ENCODE assay signal across 8 cellular contexts in the genomic region with DNA sequence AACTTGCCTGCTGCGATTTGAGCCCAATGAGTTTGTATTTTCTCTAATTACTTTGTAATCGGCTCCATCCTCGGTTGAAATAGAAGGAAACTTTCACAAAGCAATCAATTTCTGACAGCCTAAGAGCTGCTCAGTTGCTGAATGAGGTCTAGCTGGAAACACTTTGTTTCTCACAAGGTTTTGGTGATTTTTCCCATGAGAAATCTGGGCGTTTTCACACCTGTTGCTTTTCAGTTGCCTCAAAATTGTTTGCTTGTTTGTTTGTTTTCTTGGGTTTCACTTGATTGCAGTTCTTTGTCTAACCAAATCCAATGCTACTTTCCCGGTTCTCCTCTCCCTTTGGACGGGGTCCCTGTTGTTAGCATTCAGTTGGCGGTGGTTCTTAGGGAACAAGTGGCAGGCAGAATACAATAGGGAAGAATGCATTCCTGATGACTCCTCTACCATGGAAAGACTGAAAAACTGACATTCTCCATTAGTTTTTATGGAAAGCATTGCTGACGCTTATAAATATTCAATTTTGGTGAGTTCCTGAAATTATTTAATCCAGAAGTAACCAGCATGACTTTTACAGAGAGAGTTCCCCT.
DNase-seq lines count a peak whose midpoint lies in the region; ATAC-seq and TF ChIP-seq lines count a peak whose summit lies in the region.

No MANE protein-coding gene starts in this region.

- H3K27ac ChIP-seq in ascending aorta: peak overlapping the region; percentile 70 to 81
- H3K27ac ChIP-seq in iPS-18a (ENCODE audit: low read length): no peak overlapping the region
- H3K27ac ChIP-seq in gastrocnemius medialis: peak overlapping the region; percentile 77 to 89 (median 82)

- H3K36me3 ChIP-seq in HAP-1 (replicated peaks) (no peaks in the 10 kb centered on the region), ascending aorta (no peaks in the 10 kb centered on the region), iPS-18a (ENCODE audit: control insufficient read depth, low read depth, low read length) (no peaks in the 10 kb centered on the region), gastrocnemius medialis (no peaks in the 10 kb centered on the region)

- H3K9me3 ChIP-seq in HAP-1: no peaks in the 10 kb centered on the region
- no peaks in the 10 kb centered on the region for H3K9me3 ChIP-seq in ascending aorta
- no peaks in the 10 kb centered on the region for H3K9me3 ChIP-seq in iPS-18a (ENCODE audit: control insufficient read depth, low read depth, low read length)
- H3K9me3 ChIP-seq in gastrocnemius medialis: no peaks in the 10 kb centered on the region

- H3K4me1 ChIP-seq in HAP-1 (peaks cover 35% of the 10 kb centered on the region), ascending aorta (peaks cover 4 to 30% of the 10 kb centered on the region in 2 donors), iPS-18a (ENCODE audit: control insufficient read depth, low read depth, low read length) (peaks cover 27% of the 10 kb centered on the region), gastrocnemius medialis (peaks cover 39 to 56% of the 10 kb centered on the region in 2 donors)

- ATAC-seq in gastrocnemius medialis: no peak
- no peak for ATAC-seq in HG03097 (IDR thresholded peaks at IDR 0.05; ENCODE audit: low FRiP score, unreplicated experiment)
- no peak for ATAC-seq in GM21515 (IDR thresholded peaks at IDR 0.05; ENCODE audit: unreplicated experiment)

- in situ Hi-C loops in HAP-1 (cut with MboI; ENCODE audit: low sequenced_read_pairs): no loop called here
- in situ Hi-C loops in gastrocnemius medialis (cut with MboI; ENCODE audit: low sequenced_read_pairs in 4 of 4): no loop called here

- no peaks in the 10 kb centered on the region for H3K27me3 ChIP-seq in HAP-1 (ENCODE audit: low read depth)
- H3K27me3 ChIP-seq in ascending aorta: no peaks in the 10 kb centered on the region
- peaks cover 17% of the 10 kb centered on the region for H3K27me3 ChIP-seq in iPS-18a (ENCODE audit: control insufficient read depth, insufficient read depth, low read length)
- H3K27me3 ChIP-seq in gastrocnemius medialis: no peaks in the 10 kb centered on the region

- peak overlapping the region; percentile 45 for H3K4me3 ChIP-seq in HAP-1
- H3K4me3 ChIP-seq in ascending aorta: peak overlapping the region; percentile 69 to 72
- H3K4me3 ChIP-seq in iPS-18a (ENCODE audit: low read length): peak overlapping the region; percentile 77
- H3K4me3 ChIP-seq in gastrocnemius medialis: peak overlapping the region; percentile 78 to 86 (median 79)

- no peak for TF ChIP-seq POLR2A in gastrocnemius medialis (IDR thresholded peaks at IDR 0.05)

- H3K9ac ChIP-seq in iPS-18a (ENCODE audit: low read length): peak overlapping the region; percentile 57

- DNase-seq in HAP-1 (ENCODE audit: low spot score in 2 of 2) (peak; percentile 29 to 54), ascending aorta (ENCODE audit: low spot score in 2 of 2) (no peak), gastrocnemius medialis (no peak), HuH-7.5 (ENCODE audit: low spot score) (no peak), NCI-H2107 (lab: John Stamatoyannopoulos, UW) (no peak)

- TF ChIP-seq CTCF in ascending aorta (IDR thresholded peaks at IDR 0.05): no peak
- TF ChIP-seq CTCF in gastrocnemius medialis (IDR thresholded peaks at IDR 0.05 in 4 of 5, conservative IDR thresholded peaks at IDR 0.05 in 1 of 5): no peak

- intact Hi-C loops in ascending aorta (cut with DNase I): loop anchor here (2.0 to 5.0 kb wide), 2 partner anchors 46 to 200 kb away; no protein-coding TSS in a partner anchor
- intact Hi-C loops in gastrocnemius medialis (cut with DNase I; ENCODE audit: low total_unique reads): loop anchor here (2.0 to 5.0 kb wide), 3 partner anchors 48 to 120 kb away; no protein-coding TSS in a partner anchor

Comparison
In these comparisons a context has a peak if more than half of its experiments do, and no peak if none do; other contexts are left out.
1. DNase-seq: peak in HAP-1 (2 of 2); none in ascending aorta (0 of 2), gastrocnemius medialis (0 of 2), HuH-7.5 (single experiment) and NCI-H2107 (single experiment).
2. Peak in every context shown above with its lines, with median percentiles within 50 percentile points of each other: H3K4me3 ChIP-seq.